23 cellular contexts compared by ENCODE assay signal in the genomic region with DNA sequence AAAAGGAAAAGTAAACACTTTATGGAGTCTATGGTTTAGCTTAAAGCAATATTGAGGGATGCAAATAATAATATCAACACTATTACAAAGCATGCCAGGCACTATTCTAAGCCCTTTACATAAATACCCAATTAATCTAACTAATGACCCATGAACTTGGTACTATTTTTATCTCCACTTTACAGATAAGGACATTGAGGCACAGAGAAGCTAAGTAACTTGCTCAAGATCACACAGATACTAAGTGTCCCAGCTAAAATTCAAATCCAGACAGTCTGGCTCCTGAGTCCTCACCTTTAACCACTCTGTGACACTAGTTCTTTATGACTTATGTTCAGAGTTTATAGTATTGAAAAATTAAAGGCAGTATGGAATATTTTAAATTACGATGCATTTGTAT. TPM values are rescaled to one million over a fixed set of nuclear protein-coding genes. Genes with fewer than 3 reads are reported as not detected.
"Had no signal": no experiment of that assay in that cellular context is flagged by ENCODE, and none has a peak within 500 bp of the region (broad histone marks: within the 10 kb centered on the region; RNA-seq: fewer than 3 reads in every experiment).

No MANE protein-coding gene starts in this region.

- H3K9me3 ChIP-seq: heart right ventricle, lower lobe of right lung, sigmoid colon, thoracic aorta had no signal

- H3K27me3 Mint-ChIP-seq: activated naive CD4-positive, alpha-beta T cell treated with anti-CD3 and anti-CD28 coated beads, Interleukin-2, amount 10 ng/mL, durations not matched to agents 7 days and 5 days; activated naive CD8-positive, alpha-beta T cell treated with anti-CD3 and anti-CD28 coated beads, Interleukin-2, amount 50 U/mL, for 24 hours; type B pancreatic cell had no signal

- H3K9me3 Mint-ChIP-seq: activated naive CD4-positive, alpha-beta T cell treated with anti-CD3 and anti-CD28 coated beads, Interleukin-2, amount 10 ng/mL, durations not matched to agents 7 days and 5 days; activated naive CD8-positive, alpha-beta T cell treated with anti-CD3 and anti-CD28 coated beads, Interleukin-2, amount 50 U/mL, for 24 hours; natural killer cell; type B pancreatic cell had no signal

- FAIRE-seq: endometrium, keratinocyte had no signal

- H3K27ac ChIP-seq: heart right ventricle, lower lobe of right lung, sigmoid colon, thoracic aorta had no signal

- ATAC-seq: activated CD8-positive, alpha-beta T cell treated with anti-CD3 and anti-CD28 coated beads, Interleukin-2, amount 10 ng/mL, durations not matched to agents 7 days and 5 days; activated naive CD8-positive, alpha-beta T cell treated with anti-CD3 and anti-CD28 coated beads, Interleukin-2, amount 50 U/mL, for 24 hours; heart right ventricle; lower lobe of right lung; natural killer cell had no signal

- H3K4me3 Mint-ChIP-seq: activated CD8-positive, alpha-beta T cell treated with anti-CD3 and anti-CD28 coated beads, Interleukin-2, amount 10 ng/mL, durations not matched to agents 7 days and 5 days; activated naive CD4-positive, alpha-beta T cell treated with anti-CD3 and anti-CD28 coated beads, Interleukin-2, amount 10 ng/mL, durations not matched to agents 7 days and 5 days; natural killer cell; type B pancreatic cell had no signal

- H3K27me3 ChIP-seq: heart right ventricle, sigmoid colon had no signal

- DNase-seq: activated CD4-positive, alpha-beta T cell treated with anti-CD3 and anti-CD28 coated beads for 1 hour; activated CD4-positive, alpha-beta T cell treated with anti-CD3 and anti-CD28 coated beads, Interleukin-2, amount 50 U/mL, for 1 hour; activated CD8-positive, alpha-beta T cell treated with anti-CD3 and anti-CD28 coated beads, Interleukin-2, amount 10 ng/mL, durations not matched to agents 7 days and 5 days; activated effector memory CD4-positive, alpha-beta T cell treated with Interleukin-2 at 50 U/mL for 16 hours; activated naive CD4-positive, alpha-beta T cell treated with anti-CD3 and anti-CD28 coated beads, Interleukin-2, amount 10 ng/mL, durations not matched to agents 7 days and 5 days; activated naive CD8-positive, alpha-beta T cell treated with anti-CD3 and anti-CD28 coated beads, Interleukin-2, amount 50 U/mL, for 24 hours; activated T-cell treated with anti-CD3 and anti-CD28 coated beads, Interleukin-2, amount 50 U/mL, for 1 hour; effector CD4-positive, alpha-beta T cell; erythroblast; foreskin fibroblast; heart right ventricle; left colon; lower lobe of right lung; natural killer cell; sigmoid colon; stimulated activated CD4-positive, alpha-beta T cell treated with anti-CD3 and anti-CD28 coated beads, Interleukin-4, amount 100 ng/mL, for 1 hour; stimulated activated naive CD4-positive, alpha-beta T cell treated with Interleukin-2 at 50 U/mL for 16 hours had no signal

- H3K27ac Mint-ChIP-seq: activated CD8-positive, alpha-beta T cell treated with anti-CD3 and anti-CD28 coated beads, Interleukin-2, amount 10 ng/mL, durations not matched to agents 7 days and 5 days; activated naive CD4-positive, alpha-beta T cell treated with anti-CD3 and anti-CD28 coated beads, Interleukin-2, amount 10 ng/mL, durations not matched to agents 7 days and 5 days; activated naive CD8-positive, alpha-beta T cell treated with anti-CD3 and anti-CD28 coated beads, Interleukin-2, amount 50 U/mL, for 24 hours; type B pancreatic cell had no signal

- H3K4me3 ChIP-seq: heart right ventricle, lower lobe of right lung, sigmoid colon, thoracic aorta had no signal

RNA-seq across cellular contexts. Expression of a gene that starts 5.7 kb away (rescaled TPM):
- total RNA-seq: chondrocyte had no signal
- polyA plus RNA-seq: fibroblast of lung had no signal
